Comparison of ENCODE assay signal across 8 cellular contexts in the genomic region with DNA sequence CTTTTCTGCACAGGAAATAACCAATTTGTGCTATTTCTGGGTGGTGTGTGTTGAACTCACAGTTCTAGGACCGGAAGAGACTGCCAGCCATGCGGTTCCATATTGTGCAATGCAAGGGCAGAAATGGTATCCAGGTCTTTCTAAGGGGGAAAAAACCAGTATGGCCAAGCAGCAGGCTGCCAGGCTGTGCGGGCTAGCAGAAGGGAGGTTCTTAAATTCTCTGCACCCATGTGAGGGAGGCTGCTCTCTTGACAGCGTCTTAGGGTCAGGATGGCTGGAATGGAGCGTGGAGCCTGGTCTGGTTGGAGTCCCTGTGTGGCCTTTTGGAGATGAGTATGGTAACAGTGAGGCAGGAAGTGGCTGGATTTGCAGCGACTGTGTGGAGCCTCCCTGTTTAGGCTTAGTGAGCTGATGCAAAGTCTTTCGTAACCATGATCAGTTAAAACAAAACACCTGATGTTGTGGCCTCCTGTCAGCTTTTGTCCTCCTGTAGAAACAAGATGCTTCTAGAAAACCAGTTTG. TPM values are rescaled to one million over a fixed set of nuclear protein-coding genes. Genes with fewer than 3 reads are reported as not detected.
DNase-seq lines count a peak whose midpoint lies in the region; ATAC-seq and TF ChIP-seq lines count a peak whose summit lies in the region.

No MANE protein-coding gene starts in this region.

- TF ChIP-seq POLR2A in lower leg skin (IDR thresholded peaks at IDR 0.05) = no peak

- peak overlapping the region; percentile 94 for H3K4me2 ChIP-seq in DOHH2 (ENCODE audit: low read length)

- no peaks in the 10 kb centered on the region for H4K20me1 ChIP-seq in DOHH2 (ENCODE audit: control insufficient read depth, insufficient read depth, low read depth, low read length)

- H3K9me2 ChIP-seq in DOHH2 (replicated peaks; ENCODE audit: control insufficient read depth, low read length) = no peaks in the 10 kb centered on the region

- 28 to 33% methylated on average over 7 of the region's 7 CpGs for WGBS in lower leg skin, 2 donors

- peak; percentile 48 for DNase-seq in activated T-helper 2 cell treated with anti-CD3 and anti-CD28 coated beads, Interferon-gamma antibody, Interleukin-2, Interleukin-4, amounts not matched to agents 10 μg/mL and 5 μg/mL and 100 μg/mL, durations not matched to agents 14 hours and 24 hours and 36 hours (ENCODE audit: low spot score)
- DNase-seq in lower leg skin (ENCODE audit: low spot score in 2 of 2) = peak; percentile 57 to 86
- no peak for DNase-seq in NCI-H82 treated with DMSO at 0.1 percent for 48 hours (lab: John Stamatoyannopoulos, UW; ENCODE audit: unreplicated experiment)
- DNase-seq in DMS114 treated with DMSO at 0.1 percent for 48 hours (lab: John Stamatoyannopoulos, UW; ENCODE audit: unreplicated experiment) = no peak
- DNase-seq in COLO829 (ENCODE audit: low spot score) = no peak

- H3K4me3 Mint-ChIP-seq in activated T-helper 2 cell treated with anti-CD3 and anti-CD28 coated beads, Interferon-gamma antibody, Interleukin-2, Interleukin-4, amounts not matched to agents 10 μg/mL and 5 μg/mL and 100 μg/mL, durations not matched to agents 14 hours and 24 hours and 36 hours (ENCODE audit: low read depth) = peak overlapping the region; percentile 53

- H3K9me3 ChIP-seq in DOHH2 (ENCODE audit: control insufficient read depth, insufficient read depth, low read length) = no peaks in the 10 kb centered on the region

- TF ChIP-seq CTCF in DOHH2 (IDR thresholded peaks at IDR 0.05; ENCODE audit: low read depth, low read length, poor library complexity, severe bottlenecking) = no peak
- no peak for TF ChIP-seq CTCF in lower leg skin (IDR thresholded peaks at IDR 0.05)

- ATAC-seq in GM19463 (IDR thresholded peaks at IDR 0.05; ENCODE audit: unreplicated experiment) (peak; percentile 40), HG03520 (IDR thresholded peaks at IDR 0.05; ENCODE audit: unreplicated experiment) (peak; percentile 43)

- peaks cover 87% of the 10 kb centered on the region for H3K4me1 Mint-ChIP-seq in activated T-helper 2 cell treated with anti-CD3 and anti-CD28 coated beads, Interferon-gamma antibody, Interleukin-2, Interleukin-4, amounts not matched to agents 10 μg/mL and 5 μg/mL and 100 μg/mL, durations not matched to agents 14 hours and 24 hours and 36 hours (ENCODE audit: low read depth)

- no peaks in the 10 kb centered on the region for H3K9me3 Mint-ChIP-seq in activated T-helper 2 cell treated with anti-CD3 and anti-CD28 coated beads, Interferon-gamma antibody, Interleukin-2, Interleukin-4, amounts not matched to agents 10 μg/mL and 5 μg/mL and 100 μg/mL, durations not matched to agents 14 hours and 24 hours and 36 hours

- intact Hi-C loops in activated T-helper 2 cell treated with anti-CD3 and anti-CD28 coated beads, Interferon-gamma antibody, Interleukin-2, Interleukin-4, amounts not matched to agents 10 μg/mL and 5 μg/mL and 100 μg/mL, durations not matched to agents 14 hours and 24 hours and 36 hours (cut with micrococcal nuclease) = loop anchor here (1.0 to 10.0 kb wide), 6 partner anchors 39 to 463 kb away; a partner anchor contains a TSS
- intact Hi-C loops in lower leg skin (cut with DNase I; ENCODE audit: low total_unique reads) = no loop called here

- no peaks in the 10 kb centered on the region for H3K27me3 Mint-ChIP-seq in activated T-helper 2 cell treated with anti-CD3 and anti-CD28 coated beads, Interferon-gamma antibody, Interleukin-2, Interleukin-4, amounts not matched to agents 10 μg/mL and 5 μg/mL and 100 μg/mL, durations not matched to agents 14 hours and 24 hours and 36 hours (ENCODE audit: low read depth)

- peaks cover 3% of the 10 kb centered on the region for H3K36me3 ChIP-seq in DOHH2 (ENCODE audit: control insufficient read depth, low read length)

- peak overlapping the region; percentile 94 for H3K27ac ChIP-seq in DOHH2 (ENCODE audit: low read depth, low read length)

- peaks cover 41% of the 10 kb centered on the region for H3K36me3 Mint-ChIP-seq in activated T-helper 2 cell treated with anti-CD3 and anti-CD28 coated beads, Interferon-gamma antibody, Interleukin-2, Interleukin-4, amounts not matched to agents 10 μg/mL and 5 μg/mL and 100 μg/mL, durations not matched to agents 14 hours and 24 hours and 36 hours (ENCODE audit: low read depth)

- H3K27ac Mint-ChIP-seq in activated T-helper 2 cell treated with anti-CD3 and anti-CD28 coated beads, Interferon-gamma antibody, Interleukin-2, Interleukin-4, amounts not matched to agents 10 μg/mL and 5 μg/mL and 100 μg/mL, durations not matched to agents 14 hours and 24 hours and 36 hours = peak overlapping the region; percentile 91

- H3K4me3 ChIP-seq in DOHH2 (ENCODE audit: low read length) (peak overlapping the region; percentile 69), lower leg skin (ENCODE audit: low read depth, poor library complexity, severe bottlenecking) (no peak overlapping the region)

- H3K4me1 ChIP-seq in DOHH2 (ENCODE audit: control insufficient read depth, low read length) = peaks cover 77% of the 10 kb centered on the region

- peaks cover 89% of the 10 kb centered on the region for H3K79me2 ChIP-seq in DOHH2 (ENCODE audit: control insufficient read depth, low read length)

- H3K27me3 ChIP-seq in DOHH2 (ENCODE audit: control insufficient read depth, low read length) = no peaks in the 10 kb centered on the region

- H3F3A ChIP-seq in DOHH2 (ENCODE audit: control insufficient read depth, insufficient read depth) = peaks cover 26% of the 10 kb centered on the region

RNA-seq across cellular contexts. Expression of a gene that starts 52.6 kb away (rescaled TPM):
- total RNA-seq in activated T-helper 2 cell treated with anti-CD3 and anti-CD28 coated beads, Interferon-gamma antibody, Interleukin-2, Interleukin-4, amounts not matched to agents 10 μg/mL and 5 μg/mL and 100 μg/mL, durations not matched to agents 14 hours and 24 hours and 36 hours = 72.4 and 73.9 TPM in 2 replicates
- 10 to 100 TPM; 56.1 to 69.6 (median 58.7) TPM for total RNA-seq in lower leg skin

Comparison
In these comparisons a context has a peak if more than half of its experiments do, and no peak if none do; other contexts are left out.
1. DNase-seq: peak in activated T-helper 2 cell treated with anti-CD3 and anti-CD28 coated beads, Interferon-gamma antibody, Interleukin-2, Interleukin-4, amounts not matched to agents 10 μg/mL and 5 μg/mL and 100 μg/mL, durations not matched to agents 14 hours and 24 hours and 36 hours (single experiment) and lower leg skin (2 of 2); none in NCI-H82 treated with DMSO at 0.1 percent for 48 hours (single experiment), DMS114 treated with DMSO at 0.1 percent for 48 hours (single experiment) and COLO829 (single experiment).